8 cellular contexts compared by ENCODE assay signal in genomic region chr20:63709149-63709527, GRCh38. TPM values are rescaled to one million over a fixed set of nuclear protein-coding genes. Genes with fewer than 3 reads are reported as not detected.
DNase-seq lines count a peak whose midpoint lies in the region; ATAC-seq and TF ChIP-seq lines count a peak whose summit lies in the region.

No MANE protein-coding gene starts in this region.

- H3K4me1 Mint-ChIP-seq in nephron, result peaks cover 15% of the 10 kb centered on the region

- peaks cover 20% of the 10 kb centered on the region for H3K4me1 ChIP-seq in KMS-11 (ENCODE audit: low read depth, poor library complexity, severe bottlenecking)

- H3K36me3 Mint-ChIP-seq in nephron (ENCODE audit: low read depth), result peaks cover 61% of the 10 kb centered on the region

- TF ChIP-seq CTCF in BJ (IDR thresholded peaks at IDR 0.05; ENCODE audit: insufficient read depth, low read depth, low read length), result no peak
- TF ChIP-seq CTCF in KMS-11 (conservative IDR thresholded peaks at IDR 0.05; ENCODE audit: low read depth, low read length), result no peak
- no peak for TF ChIP-seq CTCF in coronary artery (IDR thresholded peaks at IDR 0.05)
- no peak for TF ChIP-seq CTCF in nephron (IDR thresholded peaks at IDR 0.05; ENCODE audit: unreplicated experiment in 3 of 3)

- no peak for TF ChIP-seq POLR2A in GM18505 (IDR thresholded peaks at IDR 0.05; ENCODE audit: borderline replicate concordance, extremely low read depth, insufficient read depth, insufficient read length)

- DNase-seq in BJ (ENCODE audit: low read depth), result no peak
- no peak for DNase-seq in coronary artery (ENCODE audit: low spot score)
- no peak for DNase-seq in foreskin melanocyte
- no peak for DNase-seq in DMS153 (lab: John Stamatoyannopoulos, UW)

- H3K36me3 ChIP-seq in BJ (ENCODE audit: control insufficient read depth, insufficient read depth, low read length), result peaks cover 24% of the 10 kb centered on the region
- H3K36me3 ChIP-seq in KMS-11 (ENCODE audit: insufficient read depth), result peaks cover under 1% of the 10 kb centered on the region; the same call in 1 of the 2 replicates

- no peak overlapping the region for H3K27ac Mint-ChIP-seq in nephron

- H3K27ac ChIP-seq in KMS-11, result no peak overlapping the region
- H3K27ac ChIP-seq in coronary artery, result peak overlapping the region in 1 of 2 donors; percentile 94

- H3K9ac ChIP-seq in KMS-11, result no peak overlapping the region

- peaks cover 9% of the 10 kb centered on the region for H3K9me3 Mint-ChIP-seq in nephron

- CTCF ChIA-PET in BJ (lab: Yijun Ruan, JAX), result interaction anchor here (1.5 kb wide), 2 partner anchors 67 to 77 kb away, joined by 4 to 5 read pairs; no protein-coding TSS in a partner anchor

- H3K4me3 ChIP-seq in BJ (ENCODE audit: low read depth, low read length), result peak overlapping the region; percentile 88
- no peak overlapping the region for H3K4me3 ChIP-seq in KMS-11 (IDR thresholded peaks at IDR 0.05; ENCODE audit: insufficient read depth, low read depth, low read length)
- H3K4me3 ChIP-seq in coronary artery, result peak overlapping the region; percentile 90

- H3K27me3 ChIP-seq in BJ (ENCODE audit: control insufficient read depth, insufficient read depth, low read length) (no peaks in the 10 kb centered on the region), KMS-11 (ENCODE audit: insufficient read depth, low read depth) (no peaks in the 10 kb centered on the region)

- H3K4me3 Mint-ChIP-seq in nephron, result peak overlapping the region; percentile 78 to 85 (median 79)

- peaks cover 62% of the 10 kb centered on the region; the same call in 1 of the 2 replicates for H3K79me2 ChIP-seq in KMS-11 (ENCODE audit: insufficient read depth, low read depth)

- H4K20me1 ChIP-seq in KMS-11 (ENCODE audit: insufficient read depth), result peaks cover 3% of the 10 kb centered on the region; the same call in 1 of the 2 replicates

- H2AFZ ChIP-seq in KMS-11 (ENCODE audit: low read depth), result no peak overlapping the region

- H3K27me3 Mint-ChIP-seq in nephron (ENCODE audit: low read depth), result no peaks in the 10 kb centered on the region

- peak overlapping the region; percentile 86; the same call in 1 of the 2 replicates for H3K4me2 ChIP-seq in KMS-11

- POLR2A ChIA-PET in BJ (lab: Charles Lee), result no interaction called here

- ATAC-seq in GM18505 (IDR thresholded peaks at IDR 0.05; ENCODE audit: unreplicated experiment) (no peak), GM18517 (IDR thresholded peaks at IDR 0.05; ENCODE audit: unreplicated experiment) (no peak)

RNA-seq across cellular contexts. Expression of gene ZGPAT, which starts 1.3 kb away (rescaled TPM):
- polyA plus RNA-seq in BJ (2011; rRNA removed), result 9.4 and 15.9 TPM in 2 replicates
- 5.9 and 12.5 TPM in 2 replicates for polyA minus RNA-seq in BJ (2011; rRNA and poly(A)+ RNA removed)

RNA-seq across cellular contexts. Expression of gene ARFRP1, which starts 1.4 kb away (rescaled TPM):
- polyA plus RNA-seq in BJ (2011; rRNA removed), result 29.3 and 41.9 TPM in 2 replicates
- 14.8 and 16.4 TPM in 2 replicates for polyA minus RNA-seq in BJ (2011; rRNA and poly(A)+ RNA removed)

RNA-seq across cellular contexts. Expression of gene TNFRSF6B, which starts 12.7 kb away (rescaled TPM):
- polyA plus RNA-seq in BJ (2011; rRNA removed), result 2.1 and 3.2 TPM in 2 replicates
- polyA minus RNA-seq in BJ (2011; rRNA and poly(A)+ RNA removed), result 0.46 TPM in 1 of 2 replicates, not detected in the other

RNA-seq across cellular contexts. Expression of gene LIME1, which starts 27.3 kb away (rescaled TPM):
- polyA plus RNA-seq in BJ (2011; rRNA removed), result 1.7 and 2.5 TPM in 2 replicates
- 0.47 and 0.67 TPM in 2 replicates for polyA minus RNA-seq in BJ (2011; rRNA and poly(A)+ RNA removed)

RNA-seq across cellular contexts. Expression of gene SLC2A4RG, which starts 30.4 kb away (rescaled TPM):
- 36.6 and 52.0 TPM in 2 replicates for polyA plus RNA-seq in BJ (2011; rRNA removed)
- 14.7 and 26.1 TPM in 2 replicates for polyA minus RNA-seq in BJ (2011; rRNA and poly(A)+ RNA removed)
